ENCODE assay signal across 12 cellular contexts in the genomic region with DNA sequence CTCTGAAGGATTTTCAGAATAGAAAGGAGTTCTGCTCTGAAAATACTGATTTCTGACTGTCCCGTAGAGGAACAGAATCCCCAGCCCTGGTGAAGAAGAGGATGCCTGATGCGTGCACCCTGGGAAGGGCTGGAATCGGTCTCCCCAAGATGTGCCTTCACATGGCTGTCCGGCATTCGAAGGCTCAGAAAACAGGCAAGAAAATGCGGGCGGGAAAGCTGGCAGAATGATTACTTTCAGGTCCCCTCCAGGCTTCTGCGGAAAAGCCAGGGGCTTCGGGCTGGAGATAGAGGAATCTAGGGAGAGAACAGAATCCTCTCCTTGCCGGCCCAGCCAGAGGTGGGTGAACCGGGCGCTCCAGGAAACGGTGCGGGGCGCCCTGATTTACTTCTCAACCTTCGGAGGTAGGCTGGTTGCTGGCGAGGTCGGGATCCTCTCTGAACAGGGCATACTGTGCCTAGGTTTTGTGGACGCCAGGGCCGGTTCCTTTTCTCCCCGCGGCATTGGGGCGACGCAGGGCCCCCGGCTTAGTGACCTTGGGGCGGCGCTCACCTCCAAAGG. TPM values are rescaled to one million over a fixed set of nuclear protein-coding genes. Genes with fewer than 3 reads are reported as not detected.
DNase-seq lines count a peak whose midpoint lies in the region; ATAC-seq, FAIRE-seq and TF ChIP-seq lines count a peak whose summit lies in the region.
"Had no signal": no experiment of that assay in that cellular context is flagged by ENCODE, and none has a peak within 500 bp of the region (broad histone marks: within the 10 kb centered on the region; RNA-seq: fewer than 3 reads in every experiment).

No MANE protein-coding gene starts in this region.

- peaks cover 3% of the 10 kb centered on the region for H3K36me3 Mint-ChIP-seq in T-helper 1 cell treated with Interleukin-12 subunit alpha and Interleukin-12 subunit beta and Interleukin-4 antibody, amounts not matched to agents 30 μg/mL and 1 μg/mL, for 36 hours (ENCODE audit: low read depth)
- H3K36me3 Mint-ChIP-seq in astrocyte (ENCODE audit: low read depth, unreplicated experiment) = no peaks in the 10 kb centered on the region
- no peaks in the 10 kb centered on the region for H3K36me3 Mint-ChIP-seq in stimulated activated memory B cell treated with anti-CD40 and anti-IgM and Interleukin-4, amounts not matched to agents 10 μg/mL and 1 μg/mL and 100 μg/mL, for 72 hours

- H3K27ac ChIP-seq in astrocyte (ENCODE audit: low read depth, low read length) = no peak overlapping the region
- H3K27ac ChIP-seq: KMS-11 had no signal

- no peak for FAIRE-seq in astrocyte (lab: Jason Lieb, UNC)
- FAIRE-seq: A204.1 had no signal

- H3K27me3 ChIP-seq in astrocyte (ENCODE audit: insufficient read depth, low read length) = peaks cover 75% of the 10 kb centered on the region
- peaks cover 63% of the 10 kb centered on the region for H3K27me3 ChIP-seq in kidney epithelial cell (ENCODE audit: control insufficient read depth, insufficient read depth, low read length)

- H2AFZ ChIP-seq in astrocyte (ENCODE audit: low read depth, low read length) = peak overlapping the region; percentile 67

- H4K20me1 ChIP-seq in astrocyte (ENCODE audit: insufficient read depth, low read length) = peaks cover 12% of the 10 kb centered on the region

- no peaks in the 10 kb centered on the region for H3K9me3 Mint-ChIP-seq in T-helper 1 cell treated with Interleukin-12 subunit alpha and Interleukin-12 subunit beta and Interleukin-4 antibody, amounts not matched to agents 30 μg/mL and 1 μg/mL, for 36 hours
- peaks cover 3% of the 10 kb centered on the region for H3K9me3 Mint-ChIP-seq in astrocyte (ENCODE audit: unreplicated experiment)
- no peaks in the 10 kb centered on the region for H3K9me3 Mint-ChIP-seq in stimulated activated memory B cell treated with anti-CD40 and anti-IgM and Interleukin-4, amounts not matched to agents 10 μg/mL and 1 μg/mL and 100 μg/mL, for 72 hours

- ATAC-seq in stimulated activated memory B cell treated with anti-CD40 and anti-IgM and Interleukin-4, amounts not matched to agents 10 μg/mL and 1 μg/mL and 100 μg/mL, for 72 hours = peak; percentile 13
- no peak for ATAC-seq in left colon
- no peak for ATAC-seq in HG03457 (IDR thresholded peaks at IDR 0.05; ENCODE audit: unreplicated experiment)

- no peak overlapping the region for H3K27ac Mint-ChIP-seq in T-helper 1 cell treated with Interleukin-12 subunit alpha and Interleukin-12 subunit beta and Interleukin-4 antibody, amounts not matched to agents 30 μg/mL and 1 μg/mL, for 36 hours
- peak overlapping the region; percentile 14 for H3K27ac Mint-ChIP-seq in astrocyte (ENCODE audit: unreplicated experiment)
- no peak overlapping the region for H3K27ac Mint-ChIP-seq in stimulated activated memory B cell treated with anti-CD40 and anti-IgM and Interleukin-4, amounts not matched to agents 10 μg/mL and 1 μg/mL and 100 μg/mL, for 72 hours

- peaks cover 25% of the 10 kb centered on the region for H3K4me1 ChIP-seq in astrocyte (ENCODE audit: insufficient read depth, low read length)

- H3K27me3 Mint-ChIP-seq in T-helper 1 cell treated with Interleukin-12 subunit alpha and Interleukin-12 subunit beta and Interleukin-4 antibody, amounts not matched to agents 30 μg/mL and 1 μg/mL, for 36 hours (ENCODE audit: low read depth) = peaks cover 73% of the 10 kb centered on the region
- H3K27me3 Mint-ChIP-seq in astrocyte (ENCODE audit: low read depth, unreplicated experiment) = peaks cover 61% of the 10 kb centered on the region
- H3K27me3 Mint-ChIP-seq in stimulated activated memory B cell treated with anti-CD40 and anti-IgM and Interleukin-4, amounts not matched to agents 10 μg/mL and 1 μg/mL and 100 μg/mL, for 72 hours = peaks cover 60% of the 10 kb centered on the region

- peak overlapping the region; percentile 84 for H3K4me2 ChIP-seq in astrocyte (ENCODE audit: low read length)
- H3K4me2 ChIP-seq: KMS-11 had no signal

- TF ChIP-seq CTCF in astrocyte (IDR thresholded peaks at IDR 0.05; ENCODE audit: insufficient read depth, low read depth, low read length) (no peak), kidney epithelial cell (IDR thresholded peaks at IDR 0.05; ENCODE audit: insufficient read depth, low read length, poor library complexity, severe bottlenecking) (no peak)

- H3K4me3 Mint-ChIP-seq in T-helper 1 cell treated with Interleukin-12 subunit alpha and Interleukin-12 subunit beta and Interleukin-4 antibody, amounts not matched to agents 30 μg/mL and 1 μg/mL, for 36 hours = peak overlapping the region; percentile 43
- H3K4me3 Mint-ChIP-seq in astrocyte (ENCODE audit: unreplicated experiment) = peak overlapping the region; percentile 75
- peak overlapping the region; percentile 2 for H3K4me3 Mint-ChIP-seq in stimulated activated memory B cell treated with anti-CD40 and anti-IgM and Interleukin-4, amounts not matched to agents 10 μg/mL and 1 μg/mL and 100 μg/mL, for 72 hours

- H3K4me3 ChIP-seq in astrocyte (ENCODE audit: insufficient read depth, low read depth, low read length) = peak overlapping the region; percentile 42
- H3K4me3 ChIP-seq in kidney epithelial cell (ENCODE audit: low read depth, low read length) = peak overlapping the region; percentile 31

- H3K9me3 ChIP-seq in astrocyte (ENCODE audit: insufficient read depth, low read depth, low read length) = no peaks in the 10 kb centered on the region

- H3K36me3 ChIP-seq in astrocyte (ENCODE audit: insufficient read depth, low read length) = no peaks in the 10 kb centered on the region
- H3K36me3 ChIP-seq in kidney epithelial cell (ENCODE audit: control insufficient read depth, insufficient read depth, low read length) = no peaks in the 10 kb centered on the region

- H3K79me2 ChIP-seq in astrocyte (ENCODE audit: insufficient read depth, low read length) = no peaks in the 10 kb centered on the region

- DNase-seq in T-helper 1 cell (no peak), astrocyte (ENCODE audit: low read depth) (no peak), kidney epithelial cell (ENCODE audit: low read depth) (no peak), left colon (no peak)
- DNase-seq in effector CD4-positive, alpha-beta T cell = no peak
- DNase-seq: HCEC 1CT had no signal

- H3K4me1 Mint-ChIP-seq in T-helper 1 cell treated with Interleukin-12 subunit alpha and Interleukin-12 subunit beta and Interleukin-4 antibody, amounts not matched to agents 30 μg/mL and 1 μg/mL, for 36 hours (ENCODE audit: low read depth) = peaks cover 19% of the 10 kb centered on the region
- H3K4me1 Mint-ChIP-seq in astrocyte (ENCODE audit: low read depth, unreplicated experiment) = peaks cover 16% of the 10 kb centered on the region
- peaks cover 27% of the 10 kb centered on the region for H3K4me1 Mint-ChIP-seq in stimulated activated memory B cell treated with anti-CD40 and anti-IgM and Interleukin-4, amounts not matched to agents 10 μg/mL and 1 μg/mL and 100 μg/mL, for 72 hours

- H3K9ac ChIP-seq in astrocyte (ENCODE audit: low read length) = no peak overlapping the region
- H3K9ac ChIP-seq: KMS-11 had no signal

- intact Hi-C loops in left colon (cut with DNase I, micrococcal nuclease) = no loop called here

RNA-seq across cellular contexts. Expression of gene FOXL2NB, which starts 2.5 kb away (rescaled TPM):
- total RNA-seq in astrocyte (3.9 and 5.2 TPM in 2 replicates), kidney epithelial cell (2.2 and 2.7 TPM in 2 replicates), left colon (not detected)
- total RNA-seq: ureter had no signal

RNA-seq across cellular contexts. Expression of gene FOXL2, which starts 2.6 kb away (rescaled TPM):
- total RNA-seq in astrocyte (3.7 and 4.5 TPM in 2 replicates), kidney epithelial cell (0.54 and 0.68 TPM in 2 replicates), left colon (not detected)
- total RNA-seq: ureter had no signal

RNA-seq across cellular contexts. Expression of gene PRR23A, which starts 56.5 kb away (rescaled TPM):
- total RNA-seq in astrocyte (not detected in 2 replicates), kidney epithelial cell (not detected in 2 replicates), left colon (not detected)
- total RNA-seq: ureter had no signal

Comparison
In these comparisons a context has a peak if more than half of its experiments do, and no peak if none do; other contexts are left out.
1. H3K4me3 Mint-ChIP-seq: peak in every context shown above with its lines; median percentile 75 in astrocyte; 43 in T-helper 1 cell treated with Interleukin-12 subunit alpha and Interleukin-12 subunit beta and Interleukin-4 antibody, amounts not matched to agents 30 μg/mL and 1 μg/mL, for 36 hours; 2 in stimulated activated memory B cell treated with anti-CD40 and anti-IgM and Interleukin-4, amounts not matched to agents 10 μg/mL and 1 μg/mL and 100 μg/mL, for 72 hours.